ENCODE assay signal across 9 cellular contexts in genomic region chr17:5077781-5078105, GRCh38. TPM values are rescaled to one million over a fixed set of nuclear protein-coding genes. Genes with fewer than 3 reads are reported as not detected.
DNase-seq lines count a peak whose midpoint lies in the region; ATAC-seq and TF ChIP-seq lines count a peak whose summit lies in the region.
"Had no signal": no experiment of that assay in that cellular context is flagged by ENCODE, and none has a peak within 500 bp of the region (broad histone marks: within the 10 kb centered on the region; RNA-seq: fewer than 3 reads in every experiment).

No MANE protein-coding gene starts in this region.

- POLR2A ChIA-PET in CD4-positive, alpha-beta T cell (lab: Charles Lee) = interaction anchor here (0.5 to 2.3 kb wide), 4 partner anchors 15 to 1819 kb away, joined by 3 to 8 read pairs (median 6); partner anchors contain the start of genes CYB5D2, ZNF232 and ZZEF1

- TF ChIP-seq POLR2A in esophagus squamous epithelium (IDR thresholded peaks at IDR 0.05) (no peak), ovary (IDR thresholded peaks at IDR 0.05) (no peak)

- CTCF ChIA-PET in CD4-positive, alpha-beta T cell (lab: Charles Lee) = interaction anchor here (1.2 to 1.7 kb wide), 2 partner anchors 15 to 114 kb away, joined by 5 to 6 read pairs; partner anchors contain the start of gene ZNF594

- H3K27me3 Mint-ChIP-seq in CD4-positive, alpha-beta T cell = no peaks in the 10 kb centered on the region

- no peak for ATAC-seq in CD4-positive, alpha-beta T cell (ENCODE audit: poor library complexity)

- H3K4me3 Mint-ChIP-seq in CD4-positive, alpha-beta T cell = peak overlapping the region; percentile 93

- no peak for TF ChIP-seq EP300 in ovary (IDR thresholded peaks at IDR 0.05)

- peak overlapping the region; percentile 72 for H3K27ac ChIP-seq in CD4-positive, alpha-beta T cell (ENCODE audit: low read depth, low read length)
- H3K27ac ChIP-seq in SJSA1 = no peak overlapping the region
- peak overlapping the region; percentile 82 to 88 (median 85) for H3K27ac ChIP-seq in esophagus squamous epithelium
- H3K27ac ChIP-seq in ovary = peak overlapping the region in 1 of 2 donors; percentile 41

- in situ Hi-C loops in ACHN (cut with HindIII; ENCODE audit: low pct_ligation_motif_present, low pct_unique_long_range_greater_than_20kb, low sequenced_read_pairs) = no loop called here

- H3K4me3 ChIP-seq in SJSA1 (peak overlapping the region; percentile 39), esophagus squamous epithelium (peak overlapping the region; percentile 74 to 89 (median 87)), ovary (peak overlapping the region; percentile 63)

- peak overlapping the region; percentile 91 for H3K27ac Mint-ChIP-seq in CD4-positive, alpha-beta T cell

- 23 to 28% methylated on average over 10 to 13 of the region's 14 CpGs for WGBS in esophagus squamous epithelium, 2 donors
- WGBS in ovary, 3 donors = 1 to 3% (median 2%) methylated on average over 14 of the region's 14 CpGs

- intact Hi-C loops in CD4-positive, alpha-beta T cell (cut with DNase I, micrococcal nuclease) = loop anchor here (2.0 to 10.0 kb wide), 4 partner anchors 33 to 363 kb away; partner anchors contain the start of genes ZNF232 (in 2 of the 2) and ARRB2 (in 1 of the 2)
- intact Hi-C loops in esophagus squamous epithelium (cut with DNase I) (no loop called here), ovary (cut with DNase I) (no loop called here)

- peaks cover 22% of the 10 kb centered on the region for H3K36me3 Mint-ChIP-seq in CD4-positive, alpha-beta T cell (ENCODE audit: low read depth)

- no peaks in the 10 kb centered on the region for H3K9me3 ChIP-seq in CD4-positive, alpha-beta T cell (ENCODE audit: control insufficient read depth, low read length)
- H3K9me3 ChIP-seq in SJSA1 (replicated peaks) = peaks cover 10% of the 10 kb centered on the region
- H3K9me3 ChIP-seq in esophagus squamous epithelium = no peaks in the 10 kb centered on the region
- no peaks in the 10 kb centered on the region for H3K9me3 ChIP-seq in ovary

- no peak for TF ChIP-seq CTCF in CD4-positive, alpha-beta T cell (IDR thresholded peaks at IDR 0.05)
- TF ChIP-seq CTCF in esophagus squamous epithelium (IDR thresholded peaks at IDR 0.05) = no peak
- no peak for TF ChIP-seq CTCF in ovary (IDR thresholded peaks at IDR 0.05)

- H3K36me3 ChIP-seq in SJSA1 (no peaks in the 10 kb centered on the region), esophagus squamous epithelium (peaks cover 0 to 16% (median 0%) of the 10 kb centered on the region in 3 donors), ovary (no peaks in the 10 kb centered on the region)

- no peak for DNase-seq in CD4-positive, alpha-beta T cell
- no peak for DNase-seq in SJSA1 (ENCODE audit: low read depth in 1 of 2, low spot score in 2 of 2)
- DNase-seq in esophagus squamous epithelium (lab: John Stamatoyannopoulos, UW) = no peak
- DNase-seq in ovary = no peak
- no peak for DNase-seq in ACHN
- DNase-seq in NCI-H446 treated with DMSO at 0.1 percent for 48 hours (lab: John Stamatoyannopoulos, UW) = no peak
- no peak for DNase-seq in NCI-H187 treated with DMSO at 0.1 percent for 48 hours (lab: John Stamatoyannopoulos, UW)
- no peak for DNase-seq in OCI-M1 (lab: John Stamatoyannopoulos, UW)

- peaks cover 30% of the 10 kb centered on the region for H3K4me1 Mint-ChIP-seq in CD4-positive, alpha-beta T cell (ENCODE audit: low read depth)

- H3K9me3 Mint-ChIP-seq in CD4-positive, alpha-beta T cell = no peaks in the 10 kb centered on the region

- H3K4me1 ChIP-seq in SJSA1 (replicated peaks) (no peaks in the 10 kb centered on the region), esophagus squamous epithelium (peaks cover 11 to 25% (median 13%) of the 10 kb centered on the region in 3 donors), ovary (ENCODE audit: insufficient read depth) (peaks cover 2% of the 10 kb centered on the region)

- H3K27me3 ChIP-seq in CD4-positive, alpha-beta T cell (ENCODE audit: control insufficient read depth, insufficient read depth, low read length) = no peaks in the 10 kb centered on the region
- peaks cover 7% of the 10 kb centered on the region; the same call in 1 of the 2 replicates for H3K27me3 ChIP-seq in SJSA1 (replicated peaks)
- H3K27me3 ChIP-seq in esophagus squamous epithelium = peaks cover 0 to 4% (median 0%) of the 10 kb centered on the region in 4 donors
- no peaks in the 10 kb centered on the region for H3K27me3 ChIP-seq in ovary

RNA-seq across cellular contexts. Expression of gene ZFP3, which starts 0.5 kb away (rescaled TPM):
- total RNA-seq in CD4-positive, alpha-beta T cell = 1 to 10 TPM; 2.4 TPM
- total RNA-seq in SJSA1 (2014; rRNA removed; shearing (Covaris generic)) = 0.18 and 0.41 TPM in 2 replicates
- total RNA-seq in esophagus squamous epithelium = 1 to 10 TPM; 1.4 to 6.1 (median 2.3) TPM
- total RNA-seq in ovary = 1 to 10 TPM; 3.6 to 8.4 (median 7.6) TPM
- 1 to 10 TPM; 3.3 to 6.5 TPM for polyA plus RNA-seq in ovary

RNA-seq across cellular contexts. Expression of gene ZNF232, which starts 33.9 kb away (rescaled TPM):
- total RNA-seq in CD4-positive, alpha-beta T cell = 1 to 10 TPM; 2.1 to 3.6 TPM
- 3.4 and 7.1 TPM in 2 replicates for total RNA-seq in SJSA1 (2014; rRNA removed; shearing (Covaris generic))
- total RNA-seq in esophagus squamous epithelium (1 to 10 TPM; 4.5 to 7.8 (median 5.8) TPM), ovary (10 to 100 TPM in 4 of 7 donors, 1 to 10 TPM in 3; 7.8 to 15.3 (median 11.1) TPM)
- polyA plus RNA-seq in ovary = 10 to 100 TPM in 1 of 2 donors, 1 to 10 TPM in 1; 9.1 to 11.8 TPM

RNA-seq across cellular contexts. Expression of gene USP6, which starts 38.1 kb away (rescaled TPM):
- under 1 TPM; 0.05 to 0.08 TPM for total RNA-seq in CD4-positive, alpha-beta T cell
- total RNA-seq in SJSA1 (2014; rRNA removed; shearing (Covaris generic)) = not detected in 2 replicates
- total RNA-seq in esophagus squamous epithelium (under 1 TPM in 2 of 4 donors, not detected in 2; under 0.01 to 0.09 TPM), ovary (1 to 10 TPM in 3 of 7 donors, under 1 TPM in 4; under 0.01 to 2.0 (median 0.86) TPM)
- under 1 TPM; 0.20 to 0.68 TPM for polyA plus RNA-seq in ovary

RNA-seq across cellular contexts. Expression of gene SLC52A1, which starts 42.5 kb away (rescaled TPM):
- total RNA-seq in CD4-positive, alpha-beta T cell = under 1 TPM in 1 of 2 experiments, not detected in 1; 0.17 TPM
- total RNA-seq in SJSA1 (2014; rRNA removed; shearing (Covaris generic)) = not detected in 2 replicates
- 1 to 10 TPM in 2 of 4 donors, under 1 TPM in 2; 0.26 to 1.4 (median 1.1) TPM for total RNA-seq in esophagus squamous epithelium
- total RNA-seq in ovary = 1 to 10 TPM in 1 of 7 donors, under 1 TPM in 3, not detected in 3; 0.08 to 1.0 (median 0.19) TPM
- polyA plus RNA-seq in ovary = not detected
- polyA plus RNA-seq: adipose tissue had no signal

Comparison
In these comparisons a context has a peak if more than half of its experiments do, and no peak if none do; other contexts are left out.
1. intact Hi-C loops: an anchor here in CD4-positive, alpha-beta T cell (2.0 to 10.0 kb wide); none called in esophagus squamous epithelium and ovary.